In the genomic region with DNA sequence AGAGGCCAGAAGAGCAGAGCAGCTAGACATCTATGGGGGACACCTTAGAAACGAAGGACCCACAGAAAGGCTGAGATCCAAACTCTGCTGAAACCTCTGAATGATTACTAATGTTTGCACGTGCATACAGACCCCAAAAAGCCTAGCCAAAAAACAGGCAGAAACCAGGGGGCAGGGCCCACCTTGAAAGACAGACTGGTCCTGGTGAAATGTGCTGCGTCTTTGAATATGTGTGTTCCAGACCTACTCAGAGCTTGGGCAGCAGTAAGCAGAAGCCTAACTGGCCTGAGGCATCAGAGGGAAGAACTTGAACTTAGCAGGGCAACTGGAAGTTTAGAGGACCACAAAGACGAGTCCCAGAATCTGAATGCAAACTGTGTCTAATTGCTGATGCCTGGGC, we compare ENCODE assay signal across 34 cellular contexts.
"Had no signal": no experiment of that assay in that cellular context is flagged by ENCODE, and none has a peak within 500 bp of the region (broad histone marks: within the 10 kb centered on the region; RNA-seq: fewer than 3 reads in every experiment).

No MANE protein-coding gene starts in this region.

- H3K4me3 ChIP-seq: MG63 had no signal

- H3K36me3 ChIP-seq: MG63 had no signal

- DNase-seq: Karpas-422, Kasumi-1, MG63, MM.1S, MV-4-11, NCI-H1048, NCI-H1092, NCI-H1092 treated with DMSO at 0.1 percent for 48 hours, NCI-H1105, NCI-H1105 treated with DMSO at 0.1 percent for 48 hours, NCI-H1417, NCI-H1417 treated with DMSO at 0.1 percent for 48 hours, NCI-H1436, NCI-H1436 treated with DMSO at 0.1 percent for 48 hours, NCI-H146, NCI-H1694, NCI-H1694 treated with DMSO at 0.1 percent for 48 hours, NCI-H187, NCI-H187 treated with DMSO at 0.1 percent for 48 hours, NCI-H1930, NCI-H2029, NCI-H2029 treated with DMSO at 0.1 percent for 48 hours, NCI-H2081, NCI-H2081 treated with DMSO at 0.1 percent for 48 hours, NCI-H2107, NCI-H2171, NCI-H2171 treated with DMSO at 0.1 percent for 48 hours, NCI-H2227 treated with DMSO at 0.1 percent for 48 hours, NCI-H226, NCI-H345, NCI-H446, NCI-H446 treated with DMSO at 0.1 percent for 48 hours, NCI-H510A had no signal

- H3K27me3 ChIP-seq: MG63 had no signal

- H3K27ac ChIP-seq: KMS-11 had no signal
